In genomic region chr21:33767236-33767635, GRCh38 we compare ENCODE assay signal across 1 cellular context.
TF ChIP-seq lines count a peak whose summit lies in the region.

No MANE protein-coding gene starts in this region.

TF ChIP-seq in SK-N-SH, 30 proteins besides CTCF, POLR2A, EP300 and RAD21 (continued from another document):
- no peak for TF ChIP-seq PBX3 (IDR thresholded peaks at IDR 0.05)
- TF ChIP-seq GABPA (IDR thresholded peaks at IDR 0.05; ENCODE audit: low read depth), result no peak
